1 cellular context compared by ENCODE assay signal in genomic region chr21:39720126-39720778, GRCh38.
TF ChIP-seq lines count a peak whose summit lies in the region.

No MANE protein-coding gene starts in this region.

TF ChIP-seq in HepG2, 621 proteins besides CTCF, POLR2A, EP300 and RAD21 (continued from another document):
- no peak for TF ChIP-seq ZNF597 (CRISPR knock-in tag; IDR thresholded peaks at IDR 0.05)
- TF ChIP-seq STAG1 (CRISPR knock-in tag; IDR thresholded peaks at IDR 0.05) = no peak
- TF ChIP-seq SNAPC2 (CRISPR knock-in tag; IDR thresholded peaks at IDR 0.05) = no peak
- TF ChIP-seq KLF16 (CRISPR knock-in tag; IDR thresholded peaks at IDR 0.05) = no peak
- TF ChIP-seq ZNF678 (CRISPR knock-in tag; IDR thresholded peaks at IDR 0.05) = no peak
- TF ChIP-seq DBP (CRISPR knock-in tag; IDR thresholded peaks at IDR 0.05; ENCODE audit: not compliant biosample characterization) = no peak
- TF ChIP-seq ZNF253 (CRISPR knock-in tag; IDR thresholded peaks at IDR 0.05; ENCODE audit: borderline replicate concordance) = no peak
- TF ChIP-seq NCOA5 (CRISPR knock-in tag; IDR thresholded peaks at IDR 0.05) = no peak
- no peak for TF ChIP-seq SP2 (CRISPR knock-in tag; IDR thresholded peaks at IDR 0.05)
- TF ChIP-seq ZNF569 (CRISPR knock-in tag; IDR thresholded peaks at IDR 0.05; ENCODE audit: borderline replicate concordance) = no peak
- TF ChIP-seq DDIT3 (CRISPR knock-in tag; IDR thresholded peaks at IDR 0.05) = no peak
- TF ChIP-seq PCBP2 (optimal IDR thresholded peaks at IDR 0.05; ENCODE audit: low read depth, low read length, poor library complexity, severe bottlenecking) = no peak
- no peak for TF ChIP-seq ATF2 (CRISPR knock-in tag; IDR thresholded peaks at IDR 0.05)
- TF ChIP-seq TERF1 (CRISPR knock-in tag; IDR thresholded peaks at IDR 0.05) = no peak
- TF ChIP-seq ZNF33B (CRISPR knock-in tag; IDR thresholded peaks at IDR 0.05) = no peak
- no peak for TF ChIP-seq SKIL (CRISPR knock-in tag; IDR thresholded peaks at IDR 0.05; ENCODE audit: borderline replicate concordance)
TF ChIP-seq in HepG2: peak in this region for 0.
